ENCODE assay signal across 8 cellular contexts in the genomic region with DNA sequence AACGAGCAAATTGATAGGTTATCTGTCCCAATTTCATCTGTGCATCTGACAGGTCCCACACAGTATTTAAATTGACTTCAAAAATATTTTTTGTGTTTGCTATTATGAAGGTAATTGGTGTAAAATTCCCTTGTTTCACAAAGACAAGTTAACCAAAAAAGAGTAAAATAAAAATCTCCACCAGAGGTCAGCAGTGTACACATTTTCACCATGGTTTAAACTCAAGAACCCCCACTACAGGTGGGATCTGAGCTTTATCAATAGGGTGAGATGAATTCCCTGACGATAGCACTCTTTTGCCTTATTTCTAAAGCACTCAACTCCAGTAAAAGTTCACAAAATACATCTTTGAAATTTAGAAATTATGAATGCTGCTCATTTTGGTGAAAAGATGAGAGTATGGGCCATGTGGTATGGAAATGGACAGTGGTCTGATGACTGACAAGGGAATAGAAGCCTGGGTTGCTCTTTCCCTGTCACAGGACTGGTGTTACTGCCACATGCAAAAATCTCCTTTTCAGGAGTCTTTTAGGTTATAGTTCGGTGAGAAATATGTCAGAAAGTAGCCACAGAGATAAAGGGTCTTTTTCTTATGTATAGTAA.
DNase-seq lines count a peak whose midpoint lies in the region; ATAC-seq, FAIRE-seq and TF ChIP-seq lines count a peak whose summit lies in the region.

No MANE protein-coding gene starts in this region.

- no peaks in the 10 kb centered on the region for H3F3A ChIP-seq in Loucy (ENCODE audit: low read depth)

- no peaks in the 10 kb centered on the region for H3K36me3 ChIP-seq in Loucy (ENCODE audit: insufficient read depth, low read length)
- H3K36me3 ChIP-seq in kidney epithelial cell (ENCODE audit: control insufficient read depth, insufficient read depth, low read length) = no peaks in the 10 kb centered on the region
- no peaks in the 10 kb centered on the region for H3K36me3 ChIP-seq in gastrocnemius medialis

- H3K4me3 ChIP-seq in Loucy (ENCODE audit: low read length, poor library complexity, severe bottlenecking) = no peak overlapping the region
- H3K4me3 ChIP-seq in kidney epithelial cell (ENCODE audit: low read depth, low read length) = no peak overlapping the region
- no peak overlapping the region for H3K4me3 ChIP-seq in gastrocnemius medialis

- H3K4me2 ChIP-seq in Loucy (ENCODE audit: low read depth, low read length, poor library complexity, severe bottlenecking) = no peak overlapping the region

- TF ChIP-seq POLR2A in H54 (IDR thresholded peaks at IDR 0.05; ENCODE audit: low read depth, low read length) (no peak), gastrocnemius medialis (IDR thresholded peaks at IDR 0.05) (no peak)

- no peaks in the 10 kb centered on the region for H3K79me2 ChIP-seq in Loucy (ENCODE audit: insufficient read depth, low read length)

- in situ Hi-C loops in gastrocnemius medialis (cut with MboI; ENCODE audit: low sequenced_read_pairs in 4 of 4) = no loop called here

- H2AFZ ChIP-seq in Loucy (ENCODE audit: low read length) = no peak overlapping the region

- no peaks in the 10 kb centered on the region for H3K9me3 ChIP-seq in Loucy (ENCODE audit: insufficient read depth, low read depth, low read length)
- H3K9me3 ChIP-seq in gastrocnemius medialis = no peaks in the 10 kb centered on the region

- ATAC-seq in gastrocnemius medialis = no peak

- no peaks in the 10 kb centered on the region for H4K20me1 ChIP-seq in Loucy (ENCODE audit: insufficient read depth, low read length, poor library complexity, severe bottlenecking)

- intact Hi-C loops in gastrocnemius medialis (cut with DNase I; ENCODE audit: low total_unique reads) = no loop called here

- no peak overlapping the region for H3K9ac ChIP-seq in Loucy (ENCODE audit: low read depth, low read length, poor library complexity, severe bottlenecking)

- no peaks in the 10 kb centered on the region for H3K9me2 ChIP-seq in Loucy (replicated peaks; ENCODE audit: low read depth, low read length)

- H3K4me1 ChIP-seq in Loucy (ENCODE audit: insufficient read depth, low read length, poor library complexity, severe bottlenecking) (no peaks in the 10 kb centered on the region), gastrocnemius medialis (no peaks in the 10 kb centered on the region)

- H3K27ac ChIP-seq in VCaP (no peak overlapping the region), gastrocnemius medialis (no peak overlapping the region)

- no peak for FAIRE-seq in H54 (lab: Jason Lieb, UNC)

- H3K27me3 ChIP-seq in Loucy (ENCODE audit: insufficient read depth, low read length, poor library complexity, severe bottlenecking) = no peaks in the 10 kb centered on the region
- H3K27me3 ChIP-seq in kidney epithelial cell (ENCODE audit: control insufficient read depth, insufficient read depth, low read length) = no peaks in the 10 kb centered on the region
- no peaks in the 10 kb centered on the region for H3K27me3 ChIP-seq in gastrocnemius medialis

- peak; percentile 85 for TF ChIP-seq CTCF in Loucy (conservative IDR thresholded peaks at IDR 0.05; ENCODE audit: low read length)
- peak; percentile 77 for TF ChIP-seq CTCF in VCaP (conservative IDR thresholded peaks at IDR 0.05)
- peak; percentile 55 for TF ChIP-seq CTCF in kidney epithelial cell (IDR thresholded peaks at IDR 0.05; ENCODE audit: insufficient read depth, low read length, poor library complexity, severe bottlenecking)
- peak in 1 of 5 experiments; percentile 25 for TF ChIP-seq CTCF in gastrocnemius medialis (IDR thresholded peaks at IDR 0.05 in 4 of 5, conservative IDR thresholded peaks at IDR 0.05 in 1 of 5)

- DNase-seq in NCI-H2171 treated with DMSO at 0.1 percent for 48 hours (lab: John Stamatoyannopoulos, UW) (peak; percentile 61), NCI-H2171 (lab: John Stamatoyannopoulos, UW) (no peak), H54 (ENCODE audit: insufficient read length, low spot score) (peak; percentile 5), kidney epithelial cell (ENCODE audit: low read depth) (no peak), gastrocnemius medialis (no peak)
- DNase-seq in activated CD4-positive, alpha-beta T cell treated with anti-CD3 and anti-CD28 coated beads for 1 hour = no peak

Comparison
In these comparisons a context has a peak if more than half of its experiments do, and no peak if none do; other contexts are left out.
1. DNase-seq: peak in NCI-H2171 treated with DMSO at 0.1 percent for 48 hours (single experiment) and H54 (single experiment); none in NCI-H2171 (single experiment), kidney epithelial cell (single experiment), activated CD4-positive, alpha-beta T cell treated with anti-CD3 and anti-CD28 coated beads for 1 hour (single experiment) and gastrocnemius medialis (0 of 2).